In genomic region chr1:10216148-10216749, GRCh38 we compare ENCODE assay signal across 9 cellular contexts. TPM values are rescaled to one million over a fixed set of nuclear protein-coding genes. Genes with fewer than 3 reads are reported as not detected.
DNase-seq lines count a peak whose midpoint lies in the region; ATAC-seq and TF ChIP-seq lines count a peak whose summit lies in the region.
"Had no signal": no experiment of that assay in that cellular context is flagged by ENCODE, and none has a peak within 500 bp of the region (broad histone marks: within the 10 kb centered on the region; RNA-seq: fewer than 3 reads in every experiment).

No MANE protein-coding gene starts in this region.

- H3K4me1 Mint-ChIP-seq in CD14-positive monocyte (peaks cover 47% of the 10 kb centered on the region), GM23338 (peaks cover 32% of the 10 kb centered on the region), brain (peaks cover 77% of the 10 kb centered on the region), neural progenitor cell (peaks cover 46% of the 10 kb centered on the region)

- H3K27ac Mint-ChIP-seq in CD14-positive monocyte (peak overlapping the region in 5 of 7 donors; percentile 4 to 68 (median 23)), GM23338 (peak overlapping the region; percentile 20), brain (peak overlapping the region in 4 of 5 experiments; percentile 30 to 90 (median 84)), neural progenitor cell (no peak overlapping the region)

- H4K20me1 ChIP-seq in GM23338 (replicated peaks; ENCODE audit: insufficient read depth) = peaks cover 79% of the 10 kb centered on the region
- peaks cover 99% of the 10 kb centered on the region for H4K20me1 ChIP-seq in neural progenitor cell (ENCODE audit: low read depth)

- H3K36me3 Mint-ChIP-seq in CD14-positive monocyte (peaks cover 7 to 12% of the 10 kb centered on the region in 2 donors), GM23338 (ENCODE audit: low read depth) (no peaks in the 10 kb centered on the region), brain (peaks cover 24% of the 10 kb centered on the region), neural progenitor cell (peaks cover 7% of the 10 kb centered on the region)

- H3K27me3 ChIP-seq in GM23338 (ENCODE audit: insufficient read depth) (no peaks in the 10 kb centered on the region), neural progenitor cell (no peaks in the 10 kb centered on the region)

- no peak for DNase-seq in CD14-positive monocyte (ENCODE audit: low spot score)
- no peak for DNase-seq in GM23338 (ENCODE audit: low spot score)
- no peak for DNase-seq in neural progenitor cell (ENCODE audit: low spot score)
- no peak for DNase-seq in UCSD-AML1 (lab: John Stamatoyannopoulos, UW; ENCODE audit: unreplicated experiment)
- no peak for DNase-seq in iPS-NIHi11 (ENCODE audit: low spot score)
- no peak for DNase-seq in SHP77 treated with DMSO at 0.1 percent for 48 hours (lab: John Stamatoyannopoulos, UW)
- DNase-seq: NCI-H2081 had no signal

- H3K27ac ChIP-seq in GM23338 (ENCODE audit: low read depth) (no peak overlapping the region), neural progenitor cell (no peak overlapping the region)

- H3K9ac ChIP-seq in neural progenitor cell = no peak overlapping the region

- H2AFZ ChIP-seq in GM23338 = no peak overlapping the region
- no peak overlapping the region for H2AFZ ChIP-seq in neural progenitor cell (replicated peaks)

- H3K4me3 ChIP-seq in GM23338 (no peak overlapping the region), neural progenitor cell (no peak overlapping the region)

- H3K9me3 ChIP-seq in neural progenitor cell (ENCODE audit: low read depth) = no peaks in the 10 kb centered on the region

- intact Hi-C loops in CD14-positive monocyte (cut with micrococcal nuclease) = loop anchor here in 1 of 2 donors (10.0 kb wide), 1 partner anchor 199 kb away; no protein-coding TSS in a partner anchor

- peaks cover 99% of the 10 kb centered on the region for H3K79me2 ChIP-seq in GM23338 (replicated peaks; ENCODE audit: insufficient read depth)
- H3K79me2 ChIP-seq in neural progenitor cell (ENCODE audit: low read depth) = peaks cover 100% of the 10 kb centered on the region

- ATAC-seq in GM23338 = no peak
- no peak for ATAC-seq in HG02870 (IDR thresholded peaks at IDR 0.05; ENCODE audit: unreplicated experiment)

- no peak overlapping the region for H3K4me3 Mint-ChIP-seq in CD14-positive monocyte
- H3K4me3 Mint-ChIP-seq in GM23338 = no peak overlapping the region
- H3K4me3 Mint-ChIP-seq in brain = peak overlapping the region; percentile 5 to 83 (median 48)
- no peak overlapping the region for H3K4me3 Mint-ChIP-seq in neural progenitor cell

- H3K4me2 ChIP-seq in GM23338 (no peak overlapping the region), neural progenitor cell (peak overlapping the region; percentile 27)

- no peaks in the 10 kb centered on the region for H3K9me2 ChIP-seq in GM23338 (ENCODE audit: insufficient read depth)

- TF ChIP-seq CTCF in CD14-positive monocyte (IDR thresholded peaks at IDR 0.05) (no peak), GM23338 (conservative IDR thresholded peaks at IDR 0.05; ENCODE audit: low read depth in 2 of 2) (no peak), brain (conservative IDR thresholded peaks at IDR 0.05) (no peak), neural progenitor cell (IDR thresholded peaks at IDR 0.05) (no peak)

- H3K4me1 ChIP-seq in GM23338 (ENCODE audit: insufficient read depth) (peaks cover 19% of the 10 kb centered on the region), neural progenitor cell (peaks cover 30% of the 10 kb centered on the region)

- peaks cover 0 to 3% (median 0%) of the 10 kb centered on the region in 3 donors for H3K27me3 Mint-ChIP-seq in CD14-positive monocyte (ENCODE audit: low read depth in 3 of 3)
- peaks cover 9% of the 10 kb centered on the region for H3K27me3 Mint-ChIP-seq in GM23338 (ENCODE audit: insufficient read depth, low read depth, poor library complexity)
- peaks cover 11% of the 10 kb centered on the region for H3K27me3 Mint-ChIP-seq in brain
- H3K27me3 Mint-ChIP-seq in neural progenitor cell (ENCODE audit: insufficient read depth, low read depth) = peaks cover 2% of the 10 kb centered on the region

- H3K36me3 ChIP-seq in GM23338 (ENCODE audit: insufficient read depth) (no peaks in the 10 kb centered on the region), neural progenitor cell (no peaks in the 10 kb centered on the region)

- H3K9me3 Mint-ChIP-seq in CD14-positive monocyte (no peaks in the 10 kb centered on the region), GM23338 (no peaks in the 10 kb centered on the region; the same call in 2 of the 3 replicates), brain (peaks cover 0 to under 1% (median 0%) of the 10 kb centered on the region in 5 experiments), neural progenitor cell (no peaks in the 10 kb centered on the region)

- H3F3A ChIP-seq in GM23338 (replicated peaks; ENCODE audit: low read depth) (peaks cover under 1% of the 10 kb centered on the region; the same call in 1 of the 2 replicates), neural progenitor cell (ENCODE audit: low read depth) (peaks cover 28% of the 10 kb centered on the region)

TF ChIP-seq in GM23338, 12 proteins besides CTCF, POLR2A, EP300 and RAD21:
- no peak for TF ChIP-seq EZH2 (IDR thresholded peaks at IDR 0.05; ENCODE audit: low read depth, unreplicated experiment)
- TF ChIP-seq ETS1 (IDR thresholded peaks at IDR 0.05) = no peak
- TF ChIP-seq EZH2phosphoT487 (IDR thresholded peaks at IDR 0.05; ENCODE audit: unreplicated experiment) = no peak
- TF ChIP-seq NANOG (IDR thresholded peaks at IDR 0.05; ENCODE audit: borderline replicate concordance) = no peak
- no peak for TF ChIP-seq POLR2AphosphoS5 (IDR thresholded peaks at IDR 0.05; ENCODE audit: low read depth)
- no peak for TF ChIP-seq ZNF114 (CRISPR knock-in tag; IDR thresholded peaks at IDR 0.05)
- TF ChIP-seq ZNF331 (CRISPR knock-in tag; IDR thresholded peaks at IDR 0.05; ENCODE audit: low read depth) = no peak
- TF ChIP-seq CREB1 (CRISPR knock-in tag; IDR thresholded peaks at IDR 0.05; ENCODE audit: low read depth) = no peak
- TF ChIP-seq JUNB (IDR thresholded peaks at IDR 0.05; ENCODE audit: unreplicated experiment) = no peak

RNA-seq across cellular contexts. Expression of gene KIF1B, which starts 5.9 kb away (rescaled TPM):
- polyA plus RNA-seq in CD14-positive monocyte (1 to 10 TPM; 3.0 to 3.3 TPM), GM23338 (2016; fragmentation: Nextera tagmentation; extraction: Ambion mirVana) (18.7 and 21.5 TPM in 2 replicates), brain (ENCODE audit: insufficient read depth, low read depth, low replicate concordance) (87.7 TPM)
- 68.4 and 70.3 TPM in 2 replicates for total RNA-seq in GM23338 (2014; rRNA removed; shearing (Covaris generic))
- total RNA-seq in neural progenitor cell (ENCODE audit: low replicate concordance) = 49.8 and 52.0 TPM in 2 replicates

Comparison
In these comparisons a context has a peak if more than half of its experiments do, and no peak if none do; other contexts are left out.
1. H3K4me3 Mint-ChIP-seq: peak in brain (5 of 5); none in CD14-positive monocyte (0 of 2), GM23338 (single experiment) and neural progenitor cell (single experiment).